In genomic region chr5:6378128-6379023, GRCh38 we compare ENCODE assay signal across 8 cellular contexts. TPM values are rescaled to one million over a fixed set of nuclear protein-coding genes. Genes with fewer than 3 reads are reported as not detected.
A peak's percentile ranks its signal among the peaks of the same experiment; 100 is the strongest.
DNase-seq lines count a peak whose midpoint lies in the region; ATAC-seq and TF ChIP-seq lines count a peak whose summit lies in the region.

A gene with protein sequence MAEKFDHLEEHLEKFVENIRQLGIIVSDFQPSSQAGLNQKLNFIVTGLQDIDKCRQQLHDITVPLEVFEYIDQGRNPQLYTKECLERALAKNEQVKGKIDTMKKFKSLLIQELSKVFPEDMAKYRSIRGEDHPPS (minus strand): TSS chr5:6378547. CDS start chr5:6378483, 64 bp downstream.

- peaks cover 30% of the 10 kb centered on the region for H3K36me3 ChIP-seq in right atrium auricular region
- no peaks in the 10 kb centered on the region for H3K36me3 ChIP-seq in uterus

- TF ChIP-seq POLR2A in GM15510 (IDR thresholded peaks at IDR 0.05; ENCODE audit: borderline replicate concordance, extremely low read depth, insufficient read length) (peak; percentile 78), uterus (IDR thresholded peaks at IDR 0.05) (peak; percentile 33 to 64)

- H3K4me1 Mint-ChIP-seq in T-helper 17 cell: peaks cover 31% of the 10 kb centered on the region

- DNase-seq in NCI-H1694 treated with DMSO at 0.1 percent for 48 hours (lab: John Stamatoyannopoulos, UW) (peak; percentile 87), T-helper 17 cell (peak; percentile 89 to 92 (median 89)), amygdala (lab: John Stamatoyannopoulos, UW) (peak; percentile 27 to 91 (median 81)), right atrium auricular region (ENCODE audit: low spot score) (peak; percentile 95), pulmonary artery endothelial cell (ENCODE audit: low read depth, low spot score) (peak; percentile 44), uterus (peak; percentile 95 to 97)

- peak within 1 kb of the TSS; percentile 87 to 88 for H3K27ac ChIP-seq in right atrium auricular region
- peak within 1 kb of the TSS; percentile 81 to 88 for H3K27ac ChIP-seq in uterus

- peak within 1 kb of the TSS; percentile 99 for H3K4me3 Mint-ChIP-seq in T-helper 17 cell

- peak within 1 kb of the TSS; percentile 98 for H3K4me3 ChIP-seq in right atrium auricular region
- peak within 1 kb of the TSS; percentile 84 to 97 for H3K4me3 ChIP-seq in uterus

- no peaks in the 10 kb centered on the region for H3K27me3 ChIP-seq in right atrium auricular region
- H3K27me3 ChIP-seq in uterus: no peaks in the 10 kb centered on the region

- H3K27ac Mint-ChIP-seq in T-helper 17 cell: peak within 1 kb of the TSS; percentile 97

- ATAC-seq in HG02885 (IDR thresholded peaks at IDR 0.05; ENCODE audit: poor library complexity, unreplicated experiment) (peak; percentile 97), T-helper 17 cell (peak; percentile 97)

- H3K4me1 ChIP-seq in right atrium auricular region (peaks cover 0 to 19% of the 10 kb centered on the region in 2 donors), uterus (no peaks in the 10 kb centered on the region)

- TF ChIP-seq CTCF in right atrium auricular region (IDR thresholded peaks at IDR 0.05): no peak
- TF ChIP-seq CTCF in uterus (IDR thresholded peaks at IDR 0.05): no peak

- intact Hi-C loops in uterus (cut with DNase I; ENCODE audit: low total_unique reads): no loop called here

- H3K27me3 Mint-ChIP-seq in T-helper 17 cell: peaks cover 2% of the 10 kb centered on the region

- H3K9me3 ChIP-seq in T-helper 17 cell (ENCODE audit: control insufficient read depth, low read length, poor library complexity, severe bottlenecking) (no peaks in the 10 kb centered on the region), right atrium auricular region (no peaks in the 10 kb centered on the region), uterus (no peaks in the 10 kb centered on the region)

- H3K36me3 Mint-ChIP-seq in T-helper 17 cell (ENCODE audit: low read depth): peaks cover 9% of the 10 kb centered on the region

RNA-seq across cellular contexts. Expression of the gene that starts here (rescaled TPM):
- total RNA-seq in T-helper 17 cell (10 to 100 TPM; 70.5 to 78.7 TPM), right atrium auricular region (10 to 100 TPM; 14.2 to 17.4 TPM), pulmonary artery endothelial cell (9.2 and 12.9 TPM in 2 replicates), uterus (10 to 100 TPM in 3 of 4 donors, 1 to 10 TPM in 1; 5.1 to 32.6 (median 20.6) TPM)

Comparison
In these comparisons a context has a peak if more than half of its experiments do, and no peak if none do; other contexts are left out.
1. Peak in every context shown above with its lines: DNase-seq, ATAC-seq, H3K4me3 ChIP-seq and H3K27ac ChIP-seq.
2. DNase-seq: peak in every context shown above with its lines; median percentile 96 in uterus; 95 in right atrium auricular region; 89 in T-helper 17 cell; 87 in NCI-H1694 treated with DMSO at 0.1 percent for 48 hours; 81 in amygdala; 44 in pulmonary artery endothelial cell.